31 cellular contexts compared by ENCODE assay signal in genomic region chr3:16234281-16234680, GRCh38.
DNase-seq lines count a peak whose midpoint lies in the region; ATAC-seq and TF ChIP-seq lines count a peak whose summit lies in the region.
"Had no signal": no experiment of that assay in that cellular context is flagged by ENCODE, and none has a peak within 500 bp of the region (broad histone marks: within the 10 kb centered on the region; RNA-seq: fewer than 3 reads in every experiment).

No MANE protein-coding gene starts in this region.

- H3K27ac ChIP-seq in HEK293 (ENCODE audit: extremely low read depth, low read depth, low read length) (no peak overlapping the region), WERI-Rb-1 (peak overlapping the region; percentile 36; the same call in 1 of the 2 replicates)
- H3K27ac ChIP-seq: 22Rv1; A549; BLaER1; BLaER1 treated with 17β-estradiol and CSF1 and Interleukin-3, amounts not matched to agents 10 nM and 100 nM; C4-2B had no signal

- H3K27me3 ChIP-seq in WERI-Rb-1 (ENCODE audit: insufficient read depth, low read depth, severe bottlenecking) = no peaks in the 10 kb centered on the region
- H3K27me3 ChIP-seq: BE2C; BLaER1; BLaER1 treated with 17β-estradiol and CSF1 and Interleukin-3, amounts not matched to agents 10 nM and 100 nM had no signal

- H3K9me3 ChIP-seq in HEK293 (ENCODE audit: control insufficient read depth, insufficient read depth, low read depth, low read length) (no peaks in the 10 kb centered on the region), WERI-Rb-1 (ENCODE audit: severe bottlenecking) (peaks cover 13% of the 10 kb centered on the region)
- H3K9me3 ChIP-seq: A549; BE2C; BLaER1; BLaER1 treated with 17β-estradiol and CSF1 and Interleukin-3, amounts not matched to agents 10 nM and 100 nM; Caco-2 had no signal

- peak; percentile 12 for DNase-seq in ELF-1 (ENCODE audit: low read depth, low spot score)
- no peak for DNase-seq in WERI-Rb-1
- no peak for DNase-seq in SIG-M5 treated with dmso at 0.1 percent for 504 hours (lab: John Stamatoyannopoulos, UW; ENCODE audit: unreplicated experiment)
- DNase-seq: 8988T; ACHN; AML-193; BE2C; C1 segment of cervical spinal cord; Caco-2; Calu3; CD4-positive, alpha-beta memory T cell; CD4-positive, alpha-beta T cell; CD4-positive, CD25-positive, alpha-beta regulatory T cell; CD8-positive, alpha-beta memory T cell; CD8-positive, alpha-beta T cell; COR-L47; DMS 273 treated with DMSO at 0.1 percent for 48 hours; DMS153; DMS53; DMS79; DMS79 treated with DMSO at 0.1 percent for 48 hours; DND-41; EL had no signal

- no peak for ATAC-seq in GM18502 (IDR thresholded peaks at IDR 0.05; ENCODE audit: poor library complexity, unreplicated experiment)
- ATAC-seq in activated CD4-positive, CD25-positive, alpha-beta regulatory T cell treated with anti-CD3 and anti-CD28 coated beads, Interleukin-2, amount 50 U/mL, for 24 hours = no peak
- ATAC-seq: A549; CD8-positive, alpha-beta T cell had no signal

- CTCF ChIA-PET in HEK293 (lab: Yijun Ruan, JAX) = interaction anchor here (0.7 to 1.1 kb wide), 2 partner anchors 25 to 139 kb away, joined by 3 read pairs; no protein-coding TSS in a partner anchor

- H3K4me3 ChIP-seq in HEK293 (ENCODE audit: low read depth, low read length) (no peak overlapping the region), WERI-Rb-1 (ENCODE audit: low read depth, low read length) (no peak overlapping the region)
- H3K4me3 ChIP-seq: A549; BLaER1; BLaER1 treated with 17β-estradiol and CSF1 and Interleukin-3, amounts not matched to agents 10 nM and 100 nM had no signal

- H3K4me1 ChIP-seq in HEK293 (ENCODE audit: control insufficient read depth, insufficient read depth, low read length) = no peaks in the 10 kb centered on the region
- H3K4me1 ChIP-seq: BE2C, BLaER1, Caco-2 had no signal

- no peaks in the 10 kb centered on the region for H3K36me3 ChIP-seq in HEK293 (ENCODE audit: control insufficient read depth in 2 of 2, insufficient read depth in 1 of 2, low read length in 2 of 2)
- no peaks in the 10 kb centered on the region for H3K36me3 ChIP-seq in WERI-Rb-1
- H3K36me3 ChIP-seq: BE2C; BLaER1; BLaER1 treated with 17β-estradiol and CSF1 and Interleukin-3, amounts not matched to agents 10 nM and 100 nM had no signal

- no peak for TF ChIP-seq CTCF in HEK293 (tag by site-specific recombination; IDR thresholded peaks at IDR 0.05)
- TF ChIP-seq CTCF in WERI-Rb-1 (IDR thresholded peaks at IDR 0.05; ENCODE audit: low read depth, low read length) = no peak

- POLR2A ChIA-PET in HEK293 (lab: Yijun Ruan, JAX) = no interaction called here

TF ChIP-seq in HEK293, 187 proteins besides CTCF, POLR2A, EP300 and RAD21:
- TF ChIP-seq ZNF280D (tag by site-specific recombination; IDR thresholded peaks at IDR 0.05) (no peak), ZNF37A (tag by site-specific recombination; IDR thresholded peaks at IDR 0.05) (peak; percentile 93)
